In the genomic region with DNA sequence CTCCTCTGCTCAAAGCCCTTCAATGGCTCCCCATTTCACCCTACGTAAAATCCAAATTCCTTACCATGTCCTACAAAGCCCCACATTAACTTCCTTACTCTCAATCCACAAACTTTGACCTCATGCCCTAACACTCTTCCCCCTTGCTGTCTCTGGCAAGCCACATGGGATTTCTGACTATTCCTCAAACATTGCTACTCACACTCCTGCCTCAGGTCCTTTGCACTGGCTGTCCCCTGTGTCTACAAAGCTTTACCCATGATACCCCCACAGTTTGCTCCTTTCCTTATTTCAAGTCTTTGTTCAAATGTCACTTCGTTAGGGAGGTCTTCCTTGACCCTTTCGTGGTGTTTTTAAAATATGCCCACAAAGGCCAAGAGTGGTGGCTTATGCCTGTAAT, we compare ENCODE assay signal across 1 cellular context.
TF ChIP-seq lines count a peak whose summit lies in the region.

No MANE protein-coding gene starts in this region.

TF ChIP-seq in HepG2, 621 proteins besides CTCF, POLR2A, EP300 and RAD21:
- TF ChIP-seq ZMYM3 (CRISPR knock-in tag; IDR thresholded peaks at IDR 0.05), result 0 out of 2 replicates have a peak, but pooled peaks have one; percentile 20
- no peak for TF ChIP-seq ZNF383 (CRISPR knock-in tag; IDR thresholded peaks at IDR 0.05; ENCODE audit: borderline replicate concordance)
- TF ChIP-seq, protein P1, sequence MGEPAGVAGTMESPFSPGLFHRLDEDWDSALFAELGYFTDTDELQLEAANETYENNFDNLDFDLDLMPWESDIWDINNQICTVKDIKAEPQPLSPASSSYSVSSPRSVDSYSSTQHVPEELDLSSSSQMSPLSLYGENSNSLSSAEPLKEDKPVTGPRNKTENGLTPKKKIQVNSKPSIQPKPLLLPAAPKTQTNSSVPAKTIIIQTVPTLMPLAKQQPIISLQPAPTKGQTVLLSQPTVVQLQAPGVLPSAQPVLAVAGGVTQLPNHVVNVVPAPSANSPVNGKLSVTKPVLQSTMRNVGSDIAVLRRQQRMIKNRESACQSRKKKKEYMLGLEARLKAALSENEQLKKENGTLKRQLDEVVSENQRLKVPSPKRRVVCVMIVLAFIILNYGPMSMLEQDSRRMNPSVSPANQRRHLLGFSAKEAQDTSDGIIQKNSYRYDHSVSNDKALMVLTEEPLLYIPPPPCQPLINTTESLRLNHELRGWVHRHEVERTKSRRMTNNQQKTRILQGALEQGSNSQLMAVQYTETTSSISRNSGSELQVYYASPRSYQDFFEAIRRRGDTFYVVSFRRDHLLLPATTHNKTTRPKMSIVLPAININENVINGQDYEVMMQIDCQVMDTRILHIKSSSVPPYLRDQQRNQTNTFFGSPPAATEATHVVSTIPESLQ (CRISPR knock-in tag; conservative IDR thresholded peaks at IDR 0.05), result no peak
- no peak for TF ChIP-seq SYNCRIP (IDR thresholded peaks at IDR 0.05; ENCODE audit: insufficient read depth, low read depth, low read length)
- no peak for TF ChIP-seq HIVEP1 (CRISPR knock-in tag; IDR thresholded peaks at IDR 0.05)
TF ChIP-seq in HepG2: peak in this region for 1.
